18 cellular contexts compared by ENCODE assay signal in the genomic region with DNA sequence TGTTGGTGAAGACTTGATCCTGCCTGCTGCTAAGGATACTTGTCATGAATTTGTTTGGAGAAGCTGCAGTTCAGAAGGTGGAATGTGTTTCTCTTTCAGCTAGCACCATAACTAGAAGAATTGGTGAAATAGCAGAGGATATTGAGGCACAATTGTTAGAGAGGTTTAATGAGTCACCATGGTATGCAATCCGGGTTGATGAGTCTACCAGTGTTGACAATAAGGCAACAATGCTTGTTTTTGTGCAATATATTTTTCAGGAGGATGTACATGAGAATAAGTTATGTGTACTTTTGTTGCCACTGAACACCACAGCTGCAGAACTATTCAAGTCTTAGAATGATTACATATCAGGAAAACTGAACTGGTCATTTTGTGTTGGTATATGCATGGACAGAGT.
"Had no signal": no experiment of that assay in that cellular context is flagged by ENCODE, and none has a peak within 500 bp of the region (broad histone marks: within the 10 kb centered on the region; RNA-seq: fewer than 3 reads in every experiment).

No MANE protein-coding gene starts in this region.

- H3K4me2 ChIP-seq: hepatocyte had no signal

- ATAC-seq: naive thymus-derived CD4-positive, alpha-beta T cell; psoas muscle; right lobe of liver had no signal

- H3K9me3 ChIP-seq: neutrophil, psoas muscle, right lobe of liver, thoracic aorta, transverse colon had no signal

- H3K4me3 ChIP-seq: hepatocyte, psoas muscle, right lobe of liver, spleen, stomach, thoracic aorta, transverse colon had no signal

- DNase-seq: cerebellar nuclear complex; foreskin fibroblast; head of caudate nucleus; naive thymus-derived CD4-positive, alpha-beta T cell; psoas muscle; retina; right lobe of liver; spleen; stimulated activated CD4-positive, alpha-beta T cell treated with anti-CD3 and anti-CD28 coated beads, Interleukin-15, amount 100 ng/mL, for 24 hours; stimulated activated CD4-positive, alpha-beta T cell treated with anti-CD3 and anti-CD28 coated beads, Interleukin-1b, Interleukin-23, amount 100 ng/mL, for 48 hours; stimulated activated CD4-positive, alpha-beta T cell treated with anti-CD3 and anti-CD28 coated beads, Interleukin-4, amount 100 ng/mL, for 24 hours; stimulated activated naive CD4-positive, alpha-beta T cell; stomach; substantia nigra; transverse colon had no signal

- H3K36me3 ChIP-seq: neutrophil, right lobe of liver, spleen, stomach, thoracic aorta, transverse colon had no signal

- H2AFZ ChIP-seq: hepatocyte had no signal

- H3K27ac ChIP-seq: hepatocyte, neutrophil, psoas muscle, right lobe of liver, spleen, stomach, thoracic aorta, transverse colon had no signal

- H3K4me1 ChIP-seq: psoas muscle, right lobe of liver, spleen, stomach, transverse colon had no signal

- H3K79me2 ChIP-seq: hepatocyte had no signal

- H3K27me3 ChIP-seq: hepatocyte, neutrophil, right lobe of liver, spleen, transverse colon had no signal
